6 cellular contexts compared by ENCODE assay signal in genomic region chr7:72816370-72817157, GRCh38. TPM values are rescaled to one million over a fixed set of nuclear protein-coding genes. Genes with fewer than 3 reads are reported as not detected.
DNase-seq lines count a peak whose midpoint lies in the region; ATAC-seq, FAIRE-seq and TF ChIP-seq lines count a peak whose summit lies in the region.
"Not testable (repeated sequence)": the region's sequence is repeated elsewhere in the genome, so short reads cannot be mapped to it uniquely, and the experiment has no call there.

No MANE protein-coding gene starts in this region.

- TF ChIP-seq POLR2A in endothelial cell of umbilical vein (IDR thresholded peaks at IDR 0.05; ENCODE audit: low read depth, low read length) = not testable (repeated sequence)

- not testable (repeated sequence) for H2AFZ ChIP-seq in endothelial cell of umbilical vein (ENCODE audit: low read depth, low read length)

- not testable (repeated sequence) for BruUV-seq in endothelial cell of umbilical vein (replicated peaks; lab: Mats Ljungman, UMichigan)

- H3K9me3 Mint-ChIP-seq in neural crest cell = not testable (repeated sequence)

- peak overlapping the region; percentile 12 for H3K27ac Mint-ChIP-seq in neural crest cell (ENCODE audit: unreplicated experiment)

- not testable (repeated sequence) for H4K20me1 ChIP-seq in endothelial cell of umbilical vein (replicated peaks; ENCODE audit: control insufficient read depth, extremely low read depth, insufficient read depth, low read length)

- TF ChIP-seq CTCF in endothelial cell of umbilical vein (IDR thresholded peaks at IDR 0.05; ENCODE audit: extremely low read depth in 1 of 2, insufficient read depth in 1 of 2, low read depth in 1 of 2, low read length in 2 of 2); neural crest cell (conservative IDR thresholded peaks at IDR 0.05): not testable (repeated sequence)

- intact Hi-C loops in endothelial cell of umbilical vein (cut with micrococcal nuclease) = not testable (repeated sequence)

- H3K9me1 ChIP-seq in endothelial cell of umbilical vein (replicated peaks; ENCODE audit: control insufficient read depth, extremely low read depth, insufficient read depth, low read length) = not testable (repeated sequence)

- not testable (repeated sequence) for H3K27me3 Mint-ChIP-seq in neural crest cell (ENCODE audit: low read depth)

- not testable (repeated sequence) for H3K79me2 ChIP-seq in endothelial cell of umbilical vein (ENCODE audit: control insufficient read depth, insufficient read depth, low read length)

- H3K4me3 Mint-ChIP-seq in neural crest cell = not testable (repeated sequence)

- H3K9ac ChIP-seq in endothelial cell of umbilical vein (replicated peaks; ENCODE audit: extremely low read depth, insufficient read depth, low read length) = not testable (repeated sequence)

- dilution Hi-C loops in endothelial cell of umbilical vein (cut with MboI; ENCODE audit: extremely low pct_ligation_motif_present, low sequenced_read_pairs) = not testable (repeated sequence)

- not testable (repeated sequence) for H3K4me2 ChIP-seq in endothelial cell of umbilical vein (ENCODE audit: insufficient read depth, low read length)

- ATAC-seq in esophagus mucosa = peak; percentile 73

- H3K36me3 ChIP-seq in H7 (replicated peaks; ENCODE audit: control insufficient read depth, insufficient read depth, low read length); endothelial cell of umbilical vein (ENCODE audit: control insufficient read depth in 2 of 2, extremely low read depth in 1 of 2, insufficient read depth in 2 of 2, low read length in 2 of 2): not testable (repeated sequence)

- CTCF ChIA-PET in endothelial cell of umbilical vein (lab: Charles Lee) = not testable (repeated sequence)

- not testable (repeated sequence) for H3K4me1 Mint-ChIP-seq in neural crest cell

- not testable (repeated sequence) for H3K27me3 ChIP-seq in H7 (ENCODE audit: control insufficient read depth, insufficient read depth, low read length); endothelial cell of umbilical vein (ENCODE audit: control insufficient read depth in 2 of 2, insufficient read depth in 2 of 2, low read length in 2 of 2)

- not testable (repeated sequence) for H3K4me1 ChIP-seq in endothelial cell of umbilical vein (ENCODE audit: control insufficient read depth, extremely low read depth, insufficient read depth, low read length)

- not testable (repeated sequence) for H3K9me3 ChIP-seq in endothelial cell of umbilical vein (replicated peaks; ENCODE audit: control insufficient read depth, insufficient read depth, low read length)

- FAIRE-seq in endothelial cell of umbilical vein (lab: Jason Lieb, UNC) = peak; percentile 35

- H3K27ac ChIP-seq in endothelial cell of umbilical vein (ENCODE audit: insufficient read depth, low read depth, low read length) = not testable (repeated sequence)

- DNase-seq in ELF-1 (ENCODE audit: low read depth, low spot score) (peak; percentile 11), H7 (peak; percentile 15), iPS-NIHi7 (ENCODE audit: extremely low spot score) (peak; percentile 10)
- DNase-seq in endothelial cell of umbilical vein (ENCODE audit: low read depth, low spot score); neural crest cell (ENCODE audit: low read depth, low spot score): not testable (repeated sequence)

- POLR2A ChIA-PET in endothelial cell of umbilical vein (lab: Charles Lee) = not testable (repeated sequence)

- H3K4me3 ChIP-seq in H7 (ENCODE audit: insufficient read depth, low read depth, low read length); endothelial cell of umbilical vein (replicated peaks in 1 of 3; ENCODE audit: insufficient read depth in 1 of 3, low read depth in 1 of 3, low read length in 3 of 3): not testable (repeated sequence)

- not testable (repeated sequence) for H3K36me3 Mint-ChIP-seq in neural crest cell (ENCODE audit: low read depth)

RNA-seq across cellular contexts. Expression of gene TYW1B, which starts 11.4 kb away (rescaled TPM):
- 0.62 and 1.1 TPM in 2 replicates for total RNA-seq in H7 (2014; rRNA removed; shearing (Covaris generic))
- 2.7 and 5.0 TPM in 2 replicates for total RNA-seq in endothelial cell of umbilical vein
- polyA plus RNA-seq in endothelial cell of umbilical vein = 0.57 and 0.69 TPM in 2 replicates
- polyA plus RNA-seq in endothelial cell of umbilical vein (2011; cell fraction: cytosol; rRNA removed) = 0.95 and 1.1 TPM in 2 replicates
- 3.9 and 4.2 TPM in 2 replicates for polyA plus RNA-seq in endothelial cell of umbilical vein (2011; cell fraction: nucleus; rRNA removed)
- 0.31 and 0.39 TPM in 2 replicates for polyA plus RNA-seq in endothelial cell of umbilical vein (2012)
- 4.3 and 4.4 TPM in 2 replicates for polyA minus RNA-seq in endothelial cell of umbilical vein
- polyA minus RNA-seq in endothelial cell of umbilical vein (2011; cell fraction: cytosol; rRNA and poly(A)+ RNA removed) = 2.2 TPM
- 6.4 and 8.4 TPM in 2 replicates for polyA minus RNA-seq in endothelial cell of umbilical vein (2011; cell fraction: nucleus; rRNA and poly(A)+ RNA removed)
- 1.00 TPM for total RNA-seq in esophagus mucosa
- total RNA-seq in neural crest cell = 2.7 and 3.4 TPM in 2 replicates
